25 cellular contexts compared by ENCODE assay signal in genomic region chr11:61709572-61709971, GRCh38. TPM values are rescaled to one million over a fixed set of nuclear protein-coding genes. Genes with fewer than 3 reads are reported as not detected.
DNase-seq lines count a peak whose midpoint lies in the region; FAIRE-seq and TF ChIP-seq lines count a peak whose summit lies in the region.
"Had no signal": no experiment of that assay in that cellular context is flagged by ENCODE, and none has a peak within 500 bp of the region (broad histone marks: within the 10 kb centered on the region; RNA-seq: fewer than 3 reads in every experiment).

No MANE protein-coding gene starts in this region.

- intact Hi-C loops in kidney (cut with DNase I): no loop called here

- peak overlapping the region in 2 of 11 experiments; percentile 4 to 12; a peak in 3 of 22 replicates for H3K27ac ChIP-seq in BLaER1 treated with 17β-estradiol and CSF1 and Interleukin-3, amounts not matched to agents 10 nM and 100 nM
- no peak overlapping the region for H3K27ac ChIP-seq in kidney (ENCODE audit: low read depth in 2 of 2, low read length in 2 of 2)
- H3K27ac ChIP-seq: left lung, stomach had no signal

- H3K4me3 ChIP-seq in BLaER1 treated with 17β-estradiol and CSF1 and Interleukin-3, amounts not matched to agents 10 nM and 100 nM: no peak overlapping the region; a peak in 1 of 20 replicates
- H3K4me3 ChIP-seq in NB4 (ENCODE audit: low read depth, low read length) (no peak overlapping the region), kidney (ENCODE audit: low read length in 2 of 2) (no peak overlapping the region)
- H3K4me3 ChIP-seq: GM12878, left lung, stomach had no signal

- TF ChIP-seq CTCF in NB4 (IDR thresholded peaks at IDR 0.05; ENCODE audit: low read depth, low read length): no peak
- TF ChIP-seq CTCF in kidney (IDR thresholded peaks at IDR 0.05; ENCODE audit: borderline replicate concordance, extremely low read depth, insufficient read depth): no peak

- H3K9me3 ChIP-seq in BLaER1 treated with 17β-estradiol and CSF1 and Interleukin-3, amounts not matched to agents 10 nM and 100 nM (replicated peaks in 1 of 11): no peaks in the 10 kb centered on the region
- H3K9me3 ChIP-seq in kidney (ENCODE audit: control insufficient read depth in 1 of 2, low read length in 2 of 2): no peaks in the 10 kb centered on the region
- H3K9me3 ChIP-seq: BE2C, left lung, SK-N-SH, stomach had no signal

- peaks cover 41 to 82% (median 67%) of the 10 kb centered on the region in 10 experiments for H3K4me1 ChIP-seq in BLaER1 treated with 17β-estradiol and CSF1 and Interleukin-3, amounts not matched to agents 10 nM and 100 nM
- no peaks in the 10 kb centered on the region for H3K4me1 ChIP-seq in kidney (ENCODE audit: control insufficient read depth in 1 of 2, insufficient read depth in 1 of 2, low read depth in 1 of 2, low read length in 2 of 2)
- H3K4me1 ChIP-seq: BE2C, left lung, stomach had no signal

- peaks cover 0 to 80% (median 0%) of the 10 kb centered on the region in 11 experiments; a peak in 6 of 22 replicates for H4K20me1 ChIP-seq in BLaER1 treated with 17β-estradiol and CSF1 and Interleukin-3, amounts not matched to agents 10 nM and 100 nM

- peak overlapping the region; percentile 53 to 91 (median 74) for H3K4me2 ChIP-seq in BLaER1 treated with 17β-estradiol and CSF1 and Interleukin-3, amounts not matched to agents 10 nM and 100 nM
- H3K4me2 ChIP-seq: SK-N-SH had no signal

- H3K9ac ChIP-seq in BLaER1 treated with 17β-estradiol and CSF1 and Interleukin-3, amounts not matched to agents 10 nM and 100 nM: peak overlapping the region in 2 of 11 experiments; percentile 9 to 42; a peak in 2 of 22 replicates
- H3K9ac ChIP-seq in kidney (ENCODE audit: low read length in 2 of 2): no peak overlapping the region
- H3K9ac ChIP-seq: SK-N-SH had no signal

- DNase-seq in NB4 (ENCODE audit: low read depth): peak; percentile 49
- peak; percentile 95 for DNase-seq in NCI-H2171 treated with DMSO at 0.1 percent for 48 hours (lab: John Stamatoyannopoulos, UW)
- peak; percentile 70 for DNase-seq in myocyte (ENCODE audit: low read depth)
- DNase-seq in NAMALWA (ENCODE audit: low spot score): no peak
- no peak for DNase-seq in kidney
- DNase-seq in midbrain (lab: John Stamatoyannopoulos, UW): no peak
- DNase-seq: ACHN; activated CD4-positive, alpha-beta T cell treated with anti-CD3 and anti-CD28 coated beads, Interleukin-2, amount 50 U/mL, for 48 hours; activated naive CD4-positive, alpha-beta T cell; activated T-cell treated with anti-CD3 and anti-CD28 coated beads, Interleukin-2, amount 50 U/mL, for 72 hours; BE2C; central memory CD4-positive, alpha-beta T cell; cortex of kidney; effector memory CD8-positive, alpha-beta T cell; erythroblast; glutamatergic neuron; H9; NCI-H2081 treated with DMSO at 0.1 percent for 48 hours; NCI-H526 treated with DMSO at 0.1 percent for 48 hours; SK-N-SH; stomach had no signal

- no peak for FAIRE-seq in kidney (lab: Jason Lieb, UNC)
- FAIRE-seq: GM12878, urothelium cell line had no signal

- H3K36me3 ChIP-seq in BLaER1 treated with 17β-estradiol and CSF1 and Interleukin-3, amounts not matched to agents 10 nM and 100 nM: no peaks in the 10 kb centered on the region
- no peaks in the 10 kb centered on the region for H3K36me3 ChIP-seq in kidney (ENCODE audit: control insufficient read depth in 1 of 2, insufficient read depth in 2 of 2, low read length in 2 of 2)
- H3K36me3 ChIP-seq: BE2C, left lung, stomach had no signal

- no peaks in the 10 kb centered on the region for H3K27me3 ChIP-seq in BLaER1 treated with 17β-estradiol and CSF1 and Interleukin-3, amounts not matched to agents 10 nM and 100 nM
- H3K27me3 ChIP-seq: BE2C, stomach had no signal

- TF ChIP-seq POLR2A in NB4 (IDR thresholded peaks at IDR 0.05; ENCODE audit: extremely low read depth, insufficient read length): no peak

RNA-seq across cellular contexts. Expression of gene DAGLA, which starts 29.4 kb away (rescaled TPM):
- total RNA-seq in myocyte (2.9 and 4.3 TPM in 2 replicates), kidney (3.9 TPM)
- polyA plus RNA-seq in myocyte (2012): 2.3 TPM
- 1.4 TPM for polyA plus RNA-seq in kidney (ENCODE audit: insufficient read depth, low read depth, low replicate concordance)
- polyA plus RNA-seq: GM12878 had no signal

RNA-seq across cellular contexts. Expression of gene MYRF, which starts 42.9 kb away (rescaled TPM):
- 0.03 TPM in 1 of 2 replicates, not detected in the other for total RNA-seq in myocyte
- 0.10 TPM for polyA plus RNA-seq in myocyte (2012)
- total RNA-seq in kidney: 36.3 TPM
- 6.0 TPM for polyA plus RNA-seq in kidney (ENCODE audit: insufficient read depth, low read depth, low replicate concordance)

Comparison
In these comparisons a context has a peak if more than half of its experiments do, and no peak if none do; other contexts are left out.
1. DNase-seq: peak in NB4 (single experiment), NCI-H2171 treated with DMSO at 0.1 percent for 48 hours (single experiment) and myocyte (single experiment); none in NAMALWA (single experiment), kidney (single experiment) and midbrain (single experiment).
2. RNA of gene MYRF, which starts 42.9 kb away (total RNA-seq): 36.3 TPM in kidney (single experiment); 0.03 TPM in myocyte; every median in the first group is over 10 times any median in the second.